ENCODE assay signal across 8 cellular contexts in genomic region chr5:96875805-96876291, GRCh38. TPM values are rescaled to one million over a fixed set of nuclear protein-coding genes. Genes with fewer than 3 reads are reported as not detected.
DNase-seq lines count a peak whose midpoint lies in the region; ATAC-seq and TF ChIP-seq lines count a peak whose summit lies in the region.

No MANE protein-coding gene starts in this region.

- TF ChIP-seq CTCF in BJ (IDR thresholded peaks at IDR 0.05; ENCODE audit: insufficient read depth, low read depth, low read length) (no peak), astrocyte of the spinal cord (IDR thresholded peaks at IDR 0.05; ENCODE audit: low read depth, low read length) (no peak)

- no peaks in the 10 kb centered on the region for H3K9me3 ChIP-seq in aorta (ENCODE audit: control insufficient read depth, low read length)

- H3K4me1 ChIP-seq in aorta (ENCODE audit: control insufficient read depth in 1 of 2, insufficient read depth in 2 of 2, low read length in 2 of 2), result no peaks in the 10 kb centered on the region

- H3K36me3 ChIP-seq in BJ (ENCODE audit: control insufficient read depth, insufficient read depth, low read length) (no peaks in the 10 kb centered on the region), aorta (ENCODE audit: control insufficient read depth in 1 of 2, insufficient read depth in 2 of 2, low read length in 1 of 2) (peaks cover 0 to 4% of the 10 kb centered on the region in 2 donors)

- H3K27me3 ChIP-seq in BJ (ENCODE audit: control insufficient read depth, insufficient read depth, low read length) (no peaks in the 10 kb centered on the region; the same call in 1 of the 2 replicates), aorta (ENCODE audit: control insufficient read depth in 1 of 2, insufficient read depth in 2 of 2, low read length in 1 of 2) (no peaks in the 10 kb centered on the region)

- peak overlapping the region; percentile 87 for H3K27ac Mint-ChIP-seq in memory B cell

- DNase-seq in BJ (ENCODE audit: low read depth) (no peak), OCI-M1 (lab: John Stamatoyannopoulos, UW) (peak; percentile 74), astrocyte of the spinal cord (ENCODE audit: low read depth, low spot score) (no peak), memory B cell (ENCODE audit: low spot score in 2 of 2) (no peak), aorta (no peak), MV-4-11 (lab: John Stamatoyannopoulos, UW) (no peak), kidney tubule cell (ENCODE audit: low spot score) (no peak)

- 3 to 4% methylated on average over 4 of the region's 4 CpGs for whole genome bisulfite sequencing in aorta, 2 donors

- in situ Hi-C loops in astrocyte of the spinal cord (cut with HindIII; ENCODE audit: low sequenced_read_pairs), result no loop called here

- H3K4me3 Mint-ChIP-seq in memory B cell, result peak overlapping the region; percentile 92

- H3K27ac ChIP-seq in aorta (ENCODE audit: low read depth in 1 of 2, low read length in 2 of 2), result no peak overlapping the region

- ATAC-seq in GM21390 (IDR thresholded peaks at IDR 0.05; ENCODE audit: unreplicated experiment), result peak; percentile 2
- peak; percentile 21 for ATAC-seq in memory B cell (ENCODE audit: low read depth)
- ATAC-seq in aorta (ENCODE audit: low FRiP score), result peak; percentile 39

- POLR2A ChIA-PET in BJ (lab: Charles Lee), result no interaction called here

- H3K4me3 ChIP-seq in BJ (ENCODE audit: low read depth, low read length), result peak overlapping the region; percentile 53
- peak overlapping the region; percentile 44 for H3K4me3 ChIP-seq in astrocyte of the spinal cord (ENCODE audit: low read depth, low read length)
- H3K4me3 ChIP-seq in aorta (ENCODE audit: low read length in 2 of 2), result peak overlapping the region; percentile 96 to 99

- peaks cover 42% of the 10 kb centered on the region for H3K4me1 Mint-ChIP-seq in memory B cell

- CTCF ChIA-PET in BJ (lab: Yijun Ruan, JAX), result interaction anchor here (0.6 to 2.4 kb wide), 6 partner anchors 28 to 1172 kb away, joined by 3 to 6 read pairs (median 4); partner anchors contain the start of gene LIX1

- no peaks in the 10 kb centered on the region for H3K27me3 Mint-ChIP-seq in memory B cell

- intact Hi-C loops in aorta (cut with DNase I), result loop anchor here (5.0 to 10.0 kb wide), 2 partner anchors 56 to 119 kb away; no protein-coding TSS in a partner anchor

- no peaks in the 10 kb centered on the region for H3K9me3 Mint-ChIP-seq in memory B cell

- peaks cover 6% of the 10 kb centered on the region for H3K36me3 Mint-ChIP-seq in memory B cell

RNA-seq across cellular contexts. Expression of gene ERAP2, which starts 0.5 kb away (rescaled TPM):
- polyA plus RNA-seq in BJ (2011; rRNA removed) (9.2 and 17.3 TPM in 2 replicates), aorta (1 to 10 TPM in 1 of 2 donors, under 1 TPM in 1; 0.63 to 1.0 TPM)
- polyA minus RNA-seq in BJ (2011; rRNA and poly(A)+ RNA removed), result 6.3 and 7.5 TPM in 2 replicates
- total RNA-seq in aorta, result 10 to 100 TPM; 10.8 to 24.2 TPM

Comparison
In these comparisons a context has a peak if more than half of its experiments do, and no peak if none do; other contexts are left out.
1. H3K4me3 ChIP-seq: peak in every context shown above with its lines; median percentile 98 in aorta; 53 in BJ; 44 in astrocyte of the spinal cord.